Comparison of ENCODE assay signal across 7 cellular contexts in the genomic region with DNA sequence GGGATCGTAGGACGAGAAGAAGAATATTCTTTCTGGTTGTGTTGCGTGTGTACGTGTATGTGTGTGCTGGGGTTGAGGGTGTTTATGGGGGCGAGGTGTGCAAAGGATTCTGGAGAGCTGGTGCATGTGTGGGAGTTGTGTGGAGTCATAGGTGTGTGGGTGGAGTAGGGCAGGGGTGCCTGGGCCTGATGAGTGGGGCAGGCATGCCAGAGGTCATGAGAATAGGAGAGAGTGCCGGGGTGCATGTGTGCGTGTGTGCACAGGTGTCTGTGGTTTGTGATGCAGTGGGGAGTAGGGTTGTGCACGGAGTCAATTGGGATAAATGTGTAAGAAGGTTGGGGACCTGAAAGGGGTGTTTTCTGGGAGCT. TPM values are rescaled to one million over a fixed set of nuclear protein-coding genes. Genes with fewer than 3 reads are reported as not detected.
DNase-seq lines count a peak whose midpoint lies in the region; ATAC-seq, FAIRE-seq and TF ChIP-seq lines count a peak whose summit lies in the region.
"Had no signal": no experiment of that assay in that cellular context is flagged by ENCODE, and none has a peak within 500 bp of the region (broad histone marks: within the 10 kb centered on the region; RNA-seq: fewer than 3 reads in every experiment).

No MANE protein-coding gene starts in this region.

- TF ChIP-seq POLR2A in GM12891 (IDR thresholded peaks at IDR 0.05; ENCODE audit: low read depth, low read length), result no peak

- H3K36me3 Mint-ChIP-seq in brain, result no peaks in the 10 kb centered on the region
- no peaks in the 10 kb centered on the region for H3K36me3 Mint-ChIP-seq in natural killer cell

- FAIRE-seq in GM12891 (lab: Jason Lieb, UNC), result peak; percentile 76
- FAIRE-seq: TTC549 had no signal

- intact Hi-C loops in natural killer cell (cut with micrococcal nuclease), result no loop called here

- H3K9me3 Mint-ChIP-seq in brain, result peaks cover 0 to 3% (median 0%) of the 10 kb centered on the region in 5 experiments
- H3K9me3 Mint-ChIP-seq in natural killer cell, result no peaks in the 10 kb centered on the region

- peak in 1 of 3 donors; percentile 27 for ATAC-seq in natural killer cell
- no peak for ATAC-seq in GM18502 (IDR thresholded peaks at IDR 0.05; ENCODE audit: poor library complexity, unreplicated experiment)

- H3K4me3 Mint-ChIP-seq in brain, result peak overlapping the region; percentile 74 to 81 (median 76)
- H3K4me3 Mint-ChIP-seq in natural killer cell, result peak overlapping the region; percentile 78

- DNase-seq in GM12891 (ENCODE audit: insufficient read length, low spot score) (no peak), natural killer cell (no peak), NOMO-1 treated with DMSO at 0.1 percent for 48 hours (lab: John Stamatoyannopoulos, UW; ENCODE audit: unreplicated experiment) (no peak), pons (ENCODE audit: low spot score) (no peak)

- H3K27me3 Mint-ChIP-seq in brain (peaks cover 4% of the 10 kb centered on the region), natural killer cell (ENCODE audit: low read depth in 2 of 2) (no peaks in the 10 kb centered on the region)

- H3K27ac Mint-ChIP-seq in brain (peak overlapping the region; percentile 34 to 88 (median 65)), natural killer cell (peak overlapping the region; percentile 11 to 19)

- TF ChIP-seq CTCF in brain (conservative IDR thresholded peaks at IDR 0.05) (no peak), natural killer cell (IDR thresholded peaks at IDR 0.05) (no peak)

- H3K4me1 Mint-ChIP-seq in brain (peaks cover 64% of the 10 kb centered on the region), natural killer cell (peaks cover 9 to 24% of the 10 kb centered on the region in 2 donors)

TF ChIP-seq in GM12891, 5 proteins besides CTCF, POLR2A, EP300 and RAD21:
- TF ChIP-seq TAF1 (IDR thresholded peaks at IDR 0.05; ENCODE audit: low read depth, low read length) (no peak), POU2F2 (IDR thresholded peaks at IDR 0.05; ENCODE audit: low read depth, low read length) (no peak), SPI1 (IDR thresholded peaks at IDR 0.05; ENCODE audit: low read depth, low read length) (no peak), POLR2AphosphoS5 (IDR thresholded peaks at IDR 0.05; ENCODE audit: low read depth, low read length) (no peak), PAX5 (IDR thresholded peaks at IDR 0.05; ENCODE audit: insufficient read depth, low read length, severe bottlenecking) (no peak)

RNA-seq across cellular contexts. Expression of gene TMEM91, which starts 0.6 kb away (rescaled TPM):
- polyA plus RNA-seq in GM12891 (2012; ENCODE audit: low read depth, missing spikeins), result 7.1 TPM
- polyA plus RNA-seq in brain (ENCODE audit: insufficient read depth, low read depth, low replicate concordance), result 8.6 TPM
- total RNA-seq in natural killer cell, result 10 to 100 TPM; 13.6 to 22.8 (median 20.8) TPM

RNA-seq across cellular contexts. Expression of gene B9D2, which starts 13.0 kb away (rescaled TPM):
- polyA plus RNA-seq in GM12891 (2012; ENCODE audit: low read depth, missing spikeins), result 8.1 TPM
- polyA plus RNA-seq in brain (ENCODE audit: insufficient read depth, low read depth, low replicate concordance), result 11.8 TPM
- 10 to 100 TPM; 18.1 to 22.2 (median 18.7) TPM for total RNA-seq in natural killer cell

RNA-seq across cellular contexts. Expression of gene EXOSC5, which starts 20.2 kb away (rescaled TPM):
- 95.3 TPM for polyA plus RNA-seq in GM12891 (2012; ENCODE audit: low read depth, missing spikeins)
- 46.6 TPM for polyA plus RNA-seq in brain (ENCODE audit: insufficient read depth, low read depth, low replicate concordance)
- total RNA-seq in natural killer cell, result 10 to 100 TPM in 1 of 3 donors, 1 to 10 TPM in 2; 9.0 to 11.6 (median 9.5) TPM

RNA-seq across cellular contexts. Expression of gene BCKDHA, which starts 20.6 kb away (rescaled TPM):
- polyA plus RNA-seq in GM12891 (2012; ENCODE audit: low read depth, missing spikeins), result 84.2 TPM
- polyA plus RNA-seq in brain (ENCODE audit: insufficient read depth, low read depth, low replicate concordance), result 53.0 TPM
- total RNA-seq in natural killer cell, result 10 to 100 TPM; 26.5 to 29.0 (median 28.3) TPM

RNA-seq across cellular contexts. Expression of gene TGFB1, which starts 23.3 kb away (rescaled TPM):
- polyA plus RNA-seq in GM12891 (2012; ENCODE audit: low read depth, missing spikeins), result 61.9 TPM
- 11.2 TPM for polyA plus RNA-seq in brain (ENCODE audit: insufficient read depth, low read depth, low replicate concordance)
- total RNA-seq in natural killer cell, result 100 to 1,000 TPM; 682 to 761 (median 729) TPM
